In the genomic region with DNA sequence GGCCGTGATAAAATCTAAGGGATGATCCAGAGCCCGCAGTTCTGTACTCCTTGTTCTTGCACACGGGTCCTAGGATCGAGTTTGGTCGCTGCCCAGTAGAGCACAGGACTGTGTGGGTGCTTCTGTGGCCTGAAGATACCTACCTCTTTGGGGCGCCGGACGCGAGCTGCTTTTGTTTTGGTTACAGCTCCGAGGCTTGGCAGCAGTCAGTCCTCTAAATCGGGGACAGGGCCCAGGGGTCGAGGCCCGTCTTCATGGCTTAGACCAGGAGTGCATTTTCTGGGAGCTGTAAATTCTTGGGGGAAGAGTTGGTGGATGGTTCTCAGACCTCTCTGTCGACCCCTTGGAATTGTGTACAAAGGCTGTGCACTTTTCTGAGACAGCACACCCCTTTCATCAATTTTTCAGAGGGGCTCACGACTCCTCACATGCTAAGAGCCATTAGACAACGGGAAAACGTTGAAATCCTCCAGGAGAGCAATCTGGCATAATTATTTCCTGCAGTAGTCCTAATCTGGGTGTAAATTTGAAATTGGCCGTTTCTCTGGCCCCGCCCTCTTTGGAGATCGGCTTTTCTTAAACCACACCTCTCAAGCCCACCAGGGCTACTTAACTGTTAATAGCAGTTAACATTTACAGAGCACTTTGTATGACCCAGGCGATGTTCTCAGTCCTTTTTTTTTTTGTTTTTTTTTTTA, we compare ENCODE assay signal across 8 cellular contexts. TPM values are rescaled to one million over a fixed set of nuclear protein-coding genes. Genes with fewer than 3 reads are reported as not detected.
A peak's percentile ranks its signal among the peaks of the same experiment; 100 is the strongest.
DNase-seq lines count a peak whose midpoint lies in the region; TF ChIP-seq lines count a peak whose summit lies in the region.

No MANE protein-coding gene starts in this region.

- no peaks in the 10 kb centered on the region for H3K9me3 Mint-ChIP-seq in HFFc6
- H3K9me3 Mint-ChIP-seq in activated CD4-positive, alpha-beta T cell treated with anti-CD3 and anti-CD28 coated beads, Interleukin-2, amount 10 ng/mL, durations not matched to agents 7 days and 5 days, result no peaks in the 10 kb centered on the region

- peak overlapping the region; percentile 83 for H3K4me3 ChIP-seq in GM12875 (ENCODE audit: low read depth, low read length)
- peak overlapping the region; percentile 70 to 82 for H3K4me3 ChIP-seq in testis

- H3K27me3 ChIP-seq in testis, result no peaks in the 10 kb centered on the region

- H3K27ac Mint-ChIP-seq in HFFc6, result peak overlapping the region; percentile 96
- peak overlapping the region; percentile 94 for H3K27ac Mint-ChIP-seq in activated CD4-positive, alpha-beta T cell treated with anti-CD3 and anti-CD28 coated beads, Interleukin-2, amount 10 ng/mL, durations not matched to agents 7 days and 5 days

- TF ChIP-seq CTCF in GM12875 (IDR thresholded peaks at IDR 0.05; ENCODE audit: borderline replicate concordance, insufficient read depth, low read depth, low read length) (no peak), HFFc6 (IDR thresholded peaks at IDR 0.05) (no peak), testis (IDR thresholded peaks at IDR 0.05) (no peak)

- no peaks in the 10 kb centered on the region for H3K9me3 ChIP-seq in testis

- DNase-seq in HFFc6 (no peak), NCI-H1105 treated with DMSO at 0.1 percent for 48 hours (lab: John Stamatoyannopoulos, UW) (peak; percentile 55), lung microvascular endothelial cell (ENCODE audit: low read depth in 2 of 2) (peak; percentile 22 to 24), testis (peak; percentile 65), NCI-H510A treated with DMSO at 0.1 percent for 48 hours (lab: John Stamatoyannopoulos, UW) (no peak)
- DNase-seq in activated CD4-positive, alpha-beta T cell treated with anti-CD3 and anti-CD28 coated beads, Interleukin-2, amount 10 ng/mL, durations not matched to agents 7 days and 5 days, result peak; percentile 50
- DNase-seq in effector CD8-positive, alpha-beta T cell (lab: John Stamatoyannopoulos, UW), result peak; percentile 2

- H3K4me1 ChIP-seq in testis, result peaks cover 3% of the 10 kb centered on the region

- H3K27me3 Mint-ChIP-seq in HFFc6 (ENCODE audit: insufficient read depth), result no peaks in the 10 kb centered on the region
- H3K27me3 Mint-ChIP-seq in activated CD4-positive, alpha-beta T cell treated with anti-CD3 and anti-CD28 coated beads, Interleukin-2, amount 10 ng/mL, durations not matched to agents 7 days and 5 days, result no peaks in the 10 kb centered on the region

- H3K4me1 Mint-ChIP-seq in HFFc6 (ENCODE audit: low read depth), result peaks cover 32% of the 10 kb centered on the region
- H3K4me1 Mint-ChIP-seq in activated CD4-positive, alpha-beta T cell treated with anti-CD3 and anti-CD28 coated beads, Interleukin-2, amount 10 ng/mL, durations not matched to agents 7 days and 5 days, result peaks cover 52% of the 10 kb centered on the region

- intact Hi-C loops in testis (cut with DNase I; ENCODE audit: low total_unique reads), result no loop called here

- peak overlapping the region; percentile 99 for H3K4me3 Mint-ChIP-seq in HFFc6
- peak overlapping the region; percentile 89 for H3K4me3 Mint-ChIP-seq in activated CD4-positive, alpha-beta T cell treated with anti-CD3 and anti-CD28 coated beads, Interleukin-2, amount 10 ng/mL, durations not matched to agents 7 days and 5 days

- no peaks in the 10 kb centered on the region for H3K36me3 ChIP-seq in testis (ENCODE audit: low read depth, missing control alignments)

- POLR2A ChIA-PET in activated CD4-positive, alpha-beta T cell treated with anti-CD3 and anti-CD28 coated beads, Interleukin-2, amount 10 ng/mL, durations not matched to agents 7 days and 5 days (lab: Charles Lee), result interaction anchor here (0.7 to 1.3 kb wide), 3 partner anchors 39 to 446 kb away, joined by 3 to 5 read pairs (median 3); partner anchors contain the start of genes NXPE3 and RPL24

- peaks cover 5% of the 10 kb centered on the region; the same call in 1 of the 2 replicates for H3K36me3 Mint-ChIP-seq in HFFc6 (ENCODE audit: low read depth)
- H3K36me3 Mint-ChIP-seq in activated CD4-positive, alpha-beta T cell treated with anti-CD3 and anti-CD28 coated beads, Interleukin-2, amount 10 ng/mL, durations not matched to agents 7 days and 5 days (ENCODE audit: low read depth), result peaks cover 32% of the 10 kb centered on the region

- TF ChIP-seq POLR2A in testis (IDR thresholded peaks at IDR 0.05), result no peak

- 1% methylated on average over 20 of the region's 21 CpGs for WGBS in testis, 2 donors

- CTCF ChIA-PET in activated CD4-positive, alpha-beta T cell treated with anti-CD3 and anti-CD28 coated beads, Interleukin-2, amount 10 ng/mL, durations not matched to agents 7 days and 5 days (lab: Charles Lee), result interaction anchor here (0.9 to 1.7 kb wide), 3 partner anchors 18 to 40 kb away, joined by 3 to 7 read pairs (median 6); no protein-coding TSS in a partner anchor

- peak overlapping the region; percentile 77 to 83 for H3K27ac ChIP-seq in testis

RNA-seq across cellular contexts. Expression of gene CEP97, which starts 0.9 kb away (rescaled TPM):
- 10 to 100 TPM; 10.6 to 17.4 (median 14.0) TPM for total RNA-seq in HFFc6 (2021; fragmentation: NEBNext Ultra II Directional; extraction: Animal tissue kit (Norgen Biotek cat#: 25700))
- total RNA-seq in activated CD4-positive, alpha-beta T cell treated with anti-CD3 and anti-CD28 coated beads, Interleukin-2, amount 10 ng/mL, durations not matched to agents 7 days and 5 days, result 10 to 100 TPM; 23.7 to 24.5 TPM
- 4.8 and 5.7 TPM in 2 replicates for total RNA-seq in lung microvascular endothelial cell
- 10 to 100 TPM; 22.1 to 26.5 TPM for total RNA-seq in testis
- polyA plus RNA-seq in testis (ENCODE audit: insufficient read depth, low read depth, low replicate concordance), result 19.3 TPM

RNA-seq across cellular contexts. Expression of gene RPL24, which starts 38.8 kb away (rescaled TPM):
- 1,000 to 10,000 TPM in 5 of 6 experiments, 100 to 1,000 TPM in 1; 995 to 1,172 (median 1,151) TPM for total RNA-seq in HFFc6 (2021; fragmentation: NEBNext Ultra II Directional; extraction: Animal tissue kit (Norgen Biotek cat#: 25700))
- 1,000 to 10,000 TPM; 1,026 to 1,105 TPM for total RNA-seq in activated CD4-positive, alpha-beta T cell treated with anti-CD3 and anti-CD28 coated beads, Interleukin-2, amount 10 ng/mL, durations not matched to agents 7 days and 5 days
- 2,417 and 3,012 TPM in 2 replicates for total RNA-seq in lung microvascular endothelial cell
- total RNA-seq in testis, result 100 to 1,000 TPM; 443 to 569 TPM
- polyA plus RNA-seq in testis (ENCODE audit: insufficient read depth, low read depth, low replicate concordance), result 682 TPM

RNA-seq across cellular contexts. Expression of gene ZBTB11, which starts 48.4 kb away (rescaled TPM):
- 10 to 100 TPM; 13.0 to 16.3 (median 15.5) TPM for total RNA-seq in HFFc6 (2021; fragmentation: NEBNext Ultra II Directional; extraction: Animal tissue kit (Norgen Biotek cat#: 25700))
- 10 to 100 TPM; 30.5 to 34.0 TPM for total RNA-seq in activated CD4-positive, alpha-beta T cell treated with anti-CD3 and anti-CD28 coated beads, Interleukin-2, amount 10 ng/mL, durations not matched to agents 7 days and 5 days
- total RNA-seq in lung microvascular endothelial cell (12.2 and 18.5 TPM in 2 replicates), testis (10 to 100 TPM; 32.8 to 37.4 TPM)
- 14.8 TPM for polyA plus RNA-seq in testis (ENCODE audit: insufficient read depth, low read depth, low replicate concordance)

RNA-seq across cellular contexts. Expression of gene NXPE3, which starts 53.7 kb away (rescaled TPM):
- total RNA-seq in HFFc6 (2021; fragmentation: NEBNext Ultra II Directional; extraction: Animal tissue kit (Norgen Biotek cat#: 25700)), result 10 to 100 TPM; 37.7 to 44.3 (median 41.0) TPM
- 10 to 100 TPM; 28.5 to 29.5 TPM for total RNA-seq in activated CD4-positive, alpha-beta T cell treated with anti-CD3 and anti-CD28 coated beads, Interleukin-2, amount 10 ng/mL, durations not matched to agents 7 days and 5 days
- total RNA-seq in lung microvascular endothelial cell (6.3 and 6.5 TPM in 2 replicates), testis (10 to 100 TPM; 11.7 to 17.0 TPM)
- 14.6 TPM for polyA plus RNA-seq in testis (ENCODE audit: insufficient read depth, low read depth, low replicate concordance)

Comparison
In these comparisons a context has a peak if more than half of its experiments do, and no peak if none do; other contexts are left out.
1. DNase-seq: peak in NCI-H1105 treated with DMSO at 0.1 percent for 48 hours (single experiment), activated CD4-positive, alpha-beta T cell treated with anti-CD3 and anti-CD28 coated beads, Interleukin-2, amount 10 ng/mL, durations not matched to agents 7 days and 5 days (single experiment), effector CD8-positive, alpha-beta T cell (single experiment), lung microvascular endothelial cell (2 of 2) and testis (single experiment); none in HFFc6 (single experiment) and NCI-H510A treated with DMSO at 0.1 percent for 48 hours (single experiment).